Comparison of ENCODE assay signal across 8 cellular contexts in the genomic region with DNA sequence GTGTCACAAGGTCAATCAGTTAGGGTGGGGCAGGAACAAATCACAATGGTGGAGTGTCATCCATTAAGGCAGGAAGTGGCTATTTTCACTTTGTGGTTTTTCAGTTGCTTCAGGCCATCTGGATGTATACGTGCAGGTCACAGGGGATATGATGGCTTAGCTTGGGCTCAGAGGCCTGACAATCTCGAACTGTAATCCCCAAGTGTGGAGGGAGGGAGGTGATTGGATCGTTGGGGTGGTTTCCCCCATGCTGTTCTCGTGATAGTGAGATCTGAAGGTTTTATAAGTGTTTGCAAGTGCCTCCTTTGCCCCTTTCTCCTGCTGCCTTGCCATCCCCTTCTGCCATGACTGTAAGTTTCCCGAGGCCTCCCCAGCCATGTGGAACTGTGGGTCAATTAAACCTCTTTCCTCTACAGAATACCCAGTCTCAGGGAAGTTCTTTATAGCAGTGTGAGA. TPM values are rescaled to one million over a fixed set of nuclear protein-coding genes. Genes with fewer than 3 reads are reported as not detected.
DNase-seq lines count a peak whose midpoint lies in the region; ATAC-seq and TF ChIP-seq lines count a peak whose summit lies in the region.

No MANE protein-coding gene starts in this region.

- no peaks in the 10 kb centered on the region for H3K9me3 Mint-ChIP-seq in activated CD4-positive, alpha-beta T cell treated with anti-CD3 and anti-CD28 coated beads, Interleukin-2, amount 10 ng/mL, durations not matched to agents 7 days and 5 days

- WGBS in trophoblast cell (ENCODE audit: extremely low coverage, insufficient coverage, insufficient read length), result no CpG with 5 or more reads among the region's 5 CpGs
- WGBS in ovary, 3 donors, result 80 to 84% (median 83%) methylated on average over 5 of the region's 5 CpGs

- H3K9me3 ChIP-seq in PC-9 (ENCODE audit: insufficient read depth, low read depth) (no peaks in the 10 kb centered on the region), trophoblast cell (ENCODE audit: insufficient read depth, low read depth, low read length) (no peaks in the 10 kb centered on the region), ovary (no peaks in the 10 kb centered on the region)

- H4K20me1 ChIP-seq in PC-9 (ENCODE audit: insufficient read depth), result no peaks in the 10 kb centered on the region

- no peak overlapping the region for H2BK5ac ChIP-seq in trophoblast cell (ENCODE audit: low read depth, low read length, poor library complexity)

- peak overlapping the region; percentile 9 for H3K4me2 ChIP-seq in PC-9
- H3K4me2 ChIP-seq in trophoblast cell (ENCODE audit: low read length), result no peak overlapping the region

- no peaks in the 10 kb centered on the region for H3K27me3 Mint-ChIP-seq in activated CD4-positive, alpha-beta T cell treated with anti-CD3 and anti-CD28 coated beads, Interleukin-2, amount 10 ng/mL, durations not matched to agents 7 days and 5 days

- H3K36me3 Mint-ChIP-seq in activated CD4-positive, alpha-beta T cell treated with anti-CD3 and anti-CD28 coated beads, Interleukin-2, amount 10 ng/mL, durations not matched to agents 7 days and 5 days (ENCODE audit: low read depth), result peaks cover 9% of the 10 kb centered on the region

- H4K8ac ChIP-seq in trophoblast cell (ENCODE audit: low read depth, low read length), result no peak overlapping the region

- no peak for TF ChIP-seq POLR2A in ovary (IDR thresholded peaks at IDR 0.05)

- no peak overlapping the region for H3K4me3 Mint-ChIP-seq in activated CD4-positive, alpha-beta T cell treated with anti-CD3 and anti-CD28 coated beads, Interleukin-2, amount 10 ng/mL, durations not matched to agents 7 days and 5 days

- H3K4ac ChIP-seq in trophoblast cell (ENCODE audit: low read depth, low read length), result no peak overlapping the region

- no peak overlapping the region for H3K18ac ChIP-seq in trophoblast cell (ENCODE audit: low read length)

- H3K4me1 ChIP-seq in PC-9 (replicated peaks; ENCODE audit: insufficient read depth) (peaks cover 26% of the 10 kb centered on the region), trophoblast cell (ENCODE audit: control insufficient read depth in 1 of 2, insufficient read depth in 2 of 2, low read length in 2 of 2) (peaks cover 3 to 7% of the 10 kb centered on the region in 2 experiments), ovary (ENCODE audit: insufficient read depth) (peaks cover 5% of the 10 kb centered on the region)

- no peak for DNase-seq in activated CD4-positive, alpha-beta T cell treated with anti-CD3 and anti-CD28 coated beads, Interleukin-2, amount 10 ng/mL, durations not matched to agents 7 days and 5 days
- DNase-seq in activated CD4-positive, alpha-beta T cell treated with anti-CD3 and anti-CD28 coated beads, Interleukin-2, amount 50 U/mL, for 1 hour, result no peak
- DNase-seq in PC-9 (peak in 1 of 2 experiments; percentile 74), trophoblast cell (no peak), epidermal melanocyte (ENCODE audit: insufficient read length, low spot score) (no peak), ovary (no peak), HK-2 (ENCODE audit: unreplicated experiment) (no peak)

- H3K27ac ChIP-seq in PC-9 (peak overlapping the region; percentile 51), trophoblast cell (ENCODE audit: low read depth, low read length) (no peak overlapping the region), ovary (no peak overlapping the region)

- no peak overlapping the region for H3K9ac ChIP-seq in trophoblast cell (ENCODE audit: low read length)

- no peaks in the 10 kb centered on the region for H3K9me2 ChIP-seq in PC-9 (ENCODE audit: insufficient read depth)

- no peaks in the 10 kb centered on the region for H3K79me1 ChIP-seq in trophoblast cell (ENCODE audit: low read length)

- H3K27ac Mint-ChIP-seq in activated CD4-positive, alpha-beta T cell treated with anti-CD3 and anti-CD28 coated beads, Interleukin-2, amount 10 ng/mL, durations not matched to agents 7 days and 5 days, result peak overlapping the region; percentile 47

- peaks cover 3% of the 10 kb centered on the region; the same call in 1 of the 2 replicates for H3F3A ChIP-seq in PC-9 (ENCODE audit: insufficient read depth, low read depth)

- peak overlapping the region; percentile 31 for H2BK12ac ChIP-seq in trophoblast cell (ENCODE audit: low read length)

- peaks cover 37% of the 10 kb centered on the region for H3K79me2 ChIP-seq in PC-9 (ENCODE audit: low read depth)
- H3K79me2 ChIP-seq in trophoblast cell (ENCODE audit: control insufficient read depth, insufficient read depth, low read length, poor library complexity), result no peaks in the 10 kb centered on the region

- no peak for TF ChIP-seq EP300 in ovary (IDR thresholded peaks at IDR 0.05)

- no peak overlapping the region for H4K91ac ChIP-seq in trophoblast cell (ENCODE audit: low read depth, low read length)

- no peak overlapping the region for H2BK120ac ChIP-seq in trophoblast cell (ENCODE audit: insufficient read depth, low read length, poor library complexity)

- peaks cover 23% of the 10 kb centered on the region for H3K4me1 Mint-ChIP-seq in activated CD4-positive, alpha-beta T cell treated with anti-CD3 and anti-CD28 coated beads, Interleukin-2, amount 10 ng/mL, durations not matched to agents 7 days and 5 days

- H2AK5ac ChIP-seq in trophoblast cell (ENCODE audit: low read length), result no peak overlapping the region

- H2AFZ ChIP-seq in PC-9, result no peak overlapping the region
- H2AFZ ChIP-seq in trophoblast cell (ENCODE audit: insufficient read depth, low read length, poor library complexity), result no peak overlapping the region

- TF ChIP-seq CTCF in PC-9 (conservative IDR thresholded peaks at IDR 0.05), result no peak
- TF ChIP-seq CTCF in ovary (IDR thresholded peaks at IDR 0.05), result no peak

- H3K4me3 ChIP-seq in PC-9 (no peak overlapping the region), trophoblast cell (ENCODE audit: low read depth, low read length) (no peak overlapping the region), ovary (no peak overlapping the region)

- CTCF ChIA-PET in activated CD4-positive, alpha-beta T cell treated with anti-CD3 and anti-CD28 coated beads, Interleukin-2, amount 10 ng/mL, durations not matched to agents 7 days and 5 days (lab: Charles Lee), result no interaction called here
- CTCF ChIA-PET in PC-9 (lab: Charles Lee), result interaction anchor here (0.6 kb wide), 1 partner anchor 29 kb away, joined by 3 read pairs; no protein-coding TSS in a partner anchor

- intact Hi-C loops in PC-9 (cut with micrococcal nuclease; ENCODE audit: unreplicated experiment) (no loop called here), ovary (cut with DNase I) (no loop called here)

- H3K27me3 ChIP-seq in PC-9 (ENCODE audit: insufficient read depth, low read depth) (no peaks in the 10 kb centered on the region), trophoblast cell (ENCODE audit: insufficient read depth, low read length) (no peaks in the 10 kb centered on the region), ovary (no peaks in the 10 kb centered on the region)

- H3K14ac ChIP-seq in trophoblast cell (ENCODE audit: low read length), result no peak overlapping the region

- no peak overlapping the region for H3K23ac ChIP-seq in trophoblast cell (ENCODE audit: low read length)

- BruUV-seq in PC-9 (replicated peaks; lab: Mats Ljungman, UMichigan), result no TSS peak

- ATAC-seq in HG03025 (IDR thresholded peaks at IDR 0.05; ENCODE audit: low FRiP score, unreplicated experiment), result peak; percentile 44

- no peaks in the 10 kb centered on the region for H3K36me3 ChIP-seq in PC-9 (ENCODE audit: low read depth)
- no peaks in the 10 kb centered on the region for H3K36me3 ChIP-seq in trophoblast cell (ENCODE audit: control insufficient read depth in 1 of 2, insufficient read depth in 2 of 2, low read length in 2 of 2)
- H3K36me3 ChIP-seq in ovary, result no peaks in the 10 kb centered on the region

- POLR2A ChIA-PET in activated CD4-positive, alpha-beta T cell treated with anti-CD3 and anti-CD28 coated beads, Interleukin-2, amount 10 ng/mL, durations not matched to agents 7 days and 5 days (lab: Charles Lee), result no interaction called here
- POLR2A ChIA-PET in PC-9 (lab: Charles Lee; ENCODE audit: unreplicated experiment), result interaction anchor here (0.6 kb wide), 1 partner anchor 402 kb away, joined by 10 read pairs; no protein-coding TSS in a partner anchor

- no peak overlapping the region for H4K12ac ChIP-seq in trophoblast cell (ENCODE audit: low read depth, low read length)

RNA-seq across cellular contexts. Expression of a gene that starts 36.7 kb away (rescaled TPM):
- total RNA-seq in activated CD4-positive, alpha-beta T cell treated with anti-CD3 and anti-CD28 coated beads, Interleukin-2, amount 10 ng/mL, durations not matched to agents 7 days and 5 days, result 1 to 10 TPM; 1.5 to 1.9 TPM
- total RNA-seq in PC-9 (2021) (2.2 and 3.3 TPM in 2 replicates), ovary (1 to 10 TPM; 2.6 to 8.4 (median 6.1) TPM)
- polyA plus RNA-seq in trophoblast cell (2013), result 61.0 and 67.8 TPM in 2 replicates
- polyA plus RNA-seq in ovary, result 10 to 100 TPM in 1 of 2 donors, 1 to 10 TPM in 1; 3.8 to 11.7 TPM

RNA-seq across cellular contexts. Expression of a gene that starts 37.1 kb away (rescaled TPM):
- total RNA-seq in activated CD4-positive, alpha-beta T cell treated with anti-CD3 and anti-CD28 coated beads, Interleukin-2, amount 10 ng/mL, durations not matched to agents 7 days and 5 days, result 10 to 100 TPM; 15.6 to 16.3 TPM
- 22.6 and 24.9 TPM in 2 replicates for total RNA-seq in PC-9 (2021)
- 17.0 and 17.1 TPM in 2 replicates for polyA plus RNA-seq in trophoblast cell (2013)
- 10 to 100 TPM in 6 of 7 donors, 1 to 10 TPM in 1; 7.3 to 17.9 (median 14.8) TPM for total RNA-seq in ovary
- polyA plus RNA-seq in ovary, result 10 to 100 TPM in 1 of 2 donors, 1 to 10 TPM in 1; 7.0 to 15.0 TPM
